ENCODE assay signal across 1 cellular context in the genomic region with DNA sequence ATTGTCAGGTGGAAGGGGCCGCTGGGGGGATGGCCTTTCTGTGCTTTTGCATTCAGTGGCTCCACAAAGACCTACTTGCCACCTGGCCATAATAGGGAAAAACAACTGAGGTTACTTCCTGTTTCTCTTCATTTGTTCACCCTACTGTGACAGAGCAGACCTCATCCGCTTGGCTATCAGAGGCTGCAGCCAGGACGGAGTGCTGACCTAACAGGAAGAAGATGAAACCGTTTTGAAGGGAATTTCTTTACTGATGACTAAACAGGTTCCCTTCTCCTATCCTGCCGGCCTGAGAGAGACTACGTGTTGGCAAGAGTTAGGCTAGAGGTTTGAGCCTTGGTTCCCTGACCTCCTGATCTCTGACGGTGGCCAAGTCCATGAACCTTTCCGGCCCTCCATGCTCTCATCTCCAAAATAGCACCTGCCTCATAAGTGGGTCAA.
TF ChIP-seq lines count a peak whose summit lies in the region.

No MANE protein-coding gene starts in this region.

TF ChIP-seq in K562, 482 proteins besides CTCF, POLR2A, EP300 and RAD21 (continued from another document and continues in another):
- no peak for TF ChIP-seq FIP1L1 (IDR thresholded peaks at IDR 0.05; ENCODE audit: low read depth, low read length, poor library complexity, severe bottlenecking)
- no peak for TF ChIP-seq BACH1 (tag; IDR thresholded peaks at IDR 0.05)
- no peak for TF ChIP-seq ZNF551 (CRISPR knock-in tag; IDR thresholded peaks at IDR 0.05)
- no peak for TF ChIP-seq ZNF23 (CRISPR knock-in tag; IDR thresholded peaks at IDR 0.05)
- TF ChIP-seq ZNF444 (CRISPR knock-in tag; IDR thresholded peaks at IDR 0.05) = no peak
- TF ChIP-seq MECOM (CRISPR knock-in tag; IDR thresholded peaks at IDR 0.05) = 0 out of 2 replicates have a peak, but pooled peaks have one; percentile 7
- no peak for TF ChIP-seq OTX1 (CRISPR knock-in tag; IDR thresholded peaks at IDR 0.05)
- no peak for TF ChIP-seq ZNF561 (CRISPR knock-in tag; conservative IDR thresholded peaks at IDR 0.05)
- no peak for TF ChIP-seq TARDBP (IDR thresholded peaks at IDR 0.05)
- TF ChIP-seq KAT7 (CRISPR knock-in tag; IDR thresholded peaks at IDR 0.05; ENCODE audit: borderline replicate concordance) = no peak
- TF ChIP-seq CTBP1 (IDR thresholded peaks at IDR 0.05; ENCODE audit: borderline replicate concordance) = peak; percentile 63; the same call in 1 of the 2 replicates
- TF ChIP-seq SREBF2 (CRISPR knock-in tag; IDR thresholded peaks at IDR 0.05) = no peak
- TF ChIP-seq ILF3 (IDR thresholded peaks at IDR 0.05; ENCODE audit: borderline replicate concordance) = no peak
- TF ChIP-seq SETDB1 (IDR thresholded peaks at IDR 0.05; ENCODE audit: low read length) = no peak
- TF ChIP-seq HDAC3 (IDR thresholded peaks at IDR 0.05; ENCODE audit: borderline replicate concordance, partially characterized antibody) = no peak
- no peak for TF ChIP-seq PHTF2 (CRISPR knock-in tag; IDR thresholded peaks at IDR 0.05)
- TF ChIP-seq FOXK1 (CRISPR knock-in tag; IDR thresholded peaks at IDR 0.05; ENCODE audit: borderline replicate concordance) = no peak
- no peak for TF ChIP-seq ZNF609 (CRISPR knock-in tag; IDR thresholded peaks at IDR 0.05; ENCODE audit: borderline replicate concordance)
- no peak for TF ChIP-seq KLF10 (CRISPR knock-in tag; IDR thresholded peaks at IDR 0.05)
- no peak for TF ChIP-seq SMARCC2 (IDR thresholded peaks at IDR 0.05; ENCODE audit: low read depth)
- no peak for TF ChIP-seq SOX6 (IDR thresholded peaks at IDR 0.05)
- TF ChIP-seq MBD2 (IDR thresholded peaks at IDR 0.05; ENCODE audit: borderline replicate concordance, low read depth) = no peak
- TF ChIP-seq ZNF124 (CRISPR knock-in tag; IDR thresholded peaks at IDR 0.05) = no peak
- no peak for TF ChIP-seq PTBP1 (IDR thresholded peaks at IDR 0.05; ENCODE audit: low read depth, low read length)
- TF ChIP-seq SMAD2 (IDR thresholded peaks at IDR 0.05; ENCODE audit: low read depth, low read length) = no peak
- no peak for TF ChIP-seq TAF9B (IDR thresholded peaks at IDR 0.05; ENCODE audit: partially characterized antibody)
- TF ChIP-seq CCAR2 (IDR thresholded peaks at IDR 0.05; ENCODE audit: low read depth, low read length) = no peak
- TF ChIP-seq ZNF384 (IDR thresholded peaks at IDR 0.05; ENCODE audit: low read depth, low read length) = no peak
- TF ChIP-seq MEIS2 (IDR thresholded peaks at IDR 0.05; ENCODE audit: partially characterized antibody) = peak; percentile 2
- no peak for TF ChIP-seq ZBTB34 (CRISPR knock-in tag; IDR thresholded peaks at IDR 0.05)
- TF ChIP-seq CBFA2T2 (conservative IDR thresholded peaks at IDR 0.05) = no peak
- TF ChIP-seq ESRRA (IDR thresholded peaks at IDR 0.05; ENCODE audit: borderline replicate concordance, low read depth) = no peak
- no peak for TF ChIP-seq ATF4 (CRISPR knock-in tag; IDR thresholded peaks at IDR 0.05)
- TF ChIP-seq JUND (IDR thresholded peaks at IDR 0.05; ENCODE audit: borderline replicate concordance, low read depth, low read length) = peak; percentile 11; the same call in 1 of the 2 replicates
- no peak for TF ChIP-seq JUND (tag; IDR thresholded peaks at IDR 0.05; ENCODE audit: borderline replicate concordance, low read depth, low read length)
- no peak for TF ChIP-seq NELFE (IDR thresholded peaks at IDR 0.05; ENCODE audit: insufficient read depth, insufficient read length)
- TF ChIP-seq ZNF695 (CRISPR knock-in tag; IDR thresholded peaks at IDR 0.05) = no peak
- TF ChIP-seq, protein P1, sequence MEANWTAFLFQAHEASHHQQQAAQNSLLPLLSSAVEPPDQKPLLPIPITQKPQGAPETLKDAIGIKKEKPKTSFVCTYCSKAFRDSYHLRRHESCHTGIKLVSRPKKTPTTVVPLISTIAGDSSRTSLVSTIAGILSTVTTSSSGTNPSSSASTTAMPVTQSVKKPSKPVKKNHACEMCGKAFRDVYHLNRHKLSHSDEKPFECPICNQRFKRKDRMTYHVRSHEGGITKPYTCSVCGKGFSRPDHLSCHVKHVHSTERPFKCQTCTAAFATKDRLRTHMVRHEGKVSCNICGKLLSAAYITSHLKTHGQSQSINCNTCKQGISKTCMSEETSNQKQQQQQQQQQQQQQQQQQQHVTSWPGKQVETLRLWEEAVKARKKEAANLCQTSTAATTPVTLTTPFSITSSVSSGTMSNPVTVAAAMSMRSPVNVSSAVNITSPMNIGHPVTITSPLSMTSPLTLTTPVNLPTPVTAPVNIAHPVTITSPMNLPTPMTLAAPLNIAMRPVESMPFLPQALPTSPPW (CRISPR knock-in tag; IDR thresholded peaks at IDR 0.05) = no peak
- TF ChIP-seq RBM25 (IDR thresholded peaks at IDR 0.05; ENCODE audit: low read depth, low read length, severe bottlenecking) = no peak
- TF ChIP-seq, protein P2, sequence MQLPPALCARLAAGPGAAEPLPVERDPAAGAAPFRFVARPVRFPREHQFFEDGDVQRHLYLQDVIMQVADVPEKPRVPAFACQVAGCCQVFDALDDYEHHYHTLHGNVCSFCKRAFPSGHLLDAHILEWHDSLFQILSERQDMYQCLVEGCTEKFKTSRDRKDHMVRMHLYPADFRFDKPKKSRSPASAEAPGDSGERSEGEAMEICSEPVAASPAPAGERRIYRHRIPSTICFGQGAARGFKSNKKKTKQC (CRISPR knock-in tag; IDR thresholded peaks at IDR 0.05) = no peak
- TF ChIP-seq CBX5 (IDR thresholded peaks at IDR 0.05; ENCODE audit: borderline replicate concordance, low read depth) = no peak
- TF ChIP-seq MCM5 (IDR thresholded peaks at IDR 0.05; ENCODE audit: low read depth) = no peak
- TF ChIP-seq ZNF133 (CRISPR knock-in tag; IDR thresholded peaks at IDR 0.05) = no peak
- TF ChIP-seq, protein P3, sequence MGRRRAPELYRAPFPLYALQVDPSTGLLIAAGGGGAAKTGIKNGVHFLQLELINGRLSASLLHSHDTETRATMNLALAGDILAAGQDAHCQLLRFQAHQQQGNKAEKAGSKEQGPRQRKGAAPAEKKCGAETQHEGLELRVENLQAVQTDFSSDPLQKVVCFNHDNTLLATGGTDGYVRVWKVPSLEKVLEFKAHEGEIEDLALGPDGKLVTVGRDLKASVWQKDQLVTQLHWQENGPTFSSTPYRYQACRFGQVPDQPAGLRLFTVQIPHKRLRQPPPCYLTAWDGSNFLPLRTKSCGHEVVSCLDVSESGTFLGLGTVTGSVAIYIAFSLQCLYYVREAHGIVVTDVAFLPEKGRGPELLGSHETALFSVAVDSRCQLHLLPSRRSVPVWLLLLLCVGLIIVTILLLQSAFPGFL (CRISPR knock-in tag; IDR thresholded peaks at IDR 0.05) = no peak
- TF ChIP-seq KDM4B (IDR thresholded peaks at IDR 0.05; ENCODE audit: borderline replicate concordance in 2 of 2, low read depth in 1 of 2) = no peak
- TF ChIP-seq RCOR1 (IDR thresholded peaks at IDR 0.05; ENCODE audit: borderline replicate concordance in 1 of 2, low read depth in 2 of 2, low read length in 2 of 2) = no peak
- no peak for TF ChIP-seq SMARCA5 (IDR thresholded peaks at IDR 0.05)
- TF ChIP-seq SNIP1 (IDR thresholded peaks at IDR 0.05; ENCODE audit: low read depth) = no peak
- TF ChIP-seq, protein P4, sequence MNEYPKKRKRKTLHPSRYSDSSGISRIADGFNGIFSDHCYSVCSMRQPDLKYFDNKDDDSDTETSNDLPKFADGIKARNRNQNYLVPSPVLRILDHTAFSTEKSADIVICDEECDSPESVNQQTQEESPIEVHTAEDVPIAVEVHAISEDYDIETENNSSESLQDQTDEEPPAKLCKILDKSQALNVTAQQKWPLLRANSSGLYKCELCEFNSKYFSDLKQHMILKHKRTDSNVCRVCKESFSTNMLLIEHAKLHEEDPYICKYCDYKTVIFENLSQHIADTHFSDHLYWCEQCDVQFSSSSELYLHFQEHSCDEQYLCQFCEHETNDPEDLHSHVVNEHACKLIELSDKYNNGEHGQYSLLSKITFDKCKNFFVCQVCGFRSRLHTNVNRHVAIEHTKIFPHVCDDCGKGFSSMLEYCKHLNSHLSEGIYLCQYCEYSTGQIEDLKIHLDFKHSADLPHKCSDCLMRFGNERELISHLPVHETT (CRISPR knock-in tag; conservative IDR thresholded peaks at IDR 0.05 in 1 of 2, IDR thresholded peaks at IDR 0.05 in 1 of 2) = no peak
- TF ChIP-seq, protein P5, sequence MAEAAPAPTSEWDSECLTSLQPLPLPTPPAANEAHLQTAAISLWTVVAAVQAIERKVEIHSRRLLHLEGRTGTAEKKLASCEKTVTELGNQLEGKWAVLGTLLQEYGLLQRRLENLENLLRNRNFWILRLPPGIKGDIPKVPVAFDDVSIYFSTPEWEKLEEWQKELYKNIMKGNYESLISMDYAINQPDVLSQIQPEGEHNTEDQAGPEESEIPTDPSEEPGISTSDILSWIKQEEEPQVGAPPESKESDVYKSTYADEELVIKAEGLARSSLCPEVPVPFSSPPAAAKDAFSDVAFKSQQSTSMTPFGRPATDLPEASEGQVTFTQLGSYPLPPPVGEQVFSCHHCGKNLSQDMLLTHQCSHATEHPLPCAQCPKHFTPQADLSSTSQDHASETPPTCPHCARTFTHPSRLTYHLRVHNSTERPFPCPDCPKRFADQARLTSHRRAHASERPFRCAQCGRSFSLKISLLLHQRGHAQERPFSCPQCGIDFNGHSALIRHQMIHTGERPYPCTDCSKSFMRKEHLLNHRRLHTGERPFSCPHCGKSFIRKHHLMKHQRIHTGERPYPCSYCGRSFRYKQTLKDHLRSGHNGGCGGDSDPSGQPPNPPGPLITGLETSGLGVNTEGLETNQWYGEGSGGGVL (CRISPR knock-in tag; IDR thresholded peaks at IDR 0.05) = no peak
- TF ChIP-seq ZSCAN29 (IDR thresholded peaks at IDR 0.05) = no peak
- TF ChIP-seq GTF2A2 (tag; IDR thresholded peaks at IDR 0.05) = no peak
- no peak for TF ChIP-seq ZSCAN32 (CRISPR knock-in tag; IDR thresholded peaks at IDR 0.05)
- no peak for TF ChIP-seq SMC3 (conservative IDR thresholded peaks at IDR 0.05; ENCODE audit: insufficient read depth, low read depth, low read length)
- TF ChIP-seq, protein P6, sequence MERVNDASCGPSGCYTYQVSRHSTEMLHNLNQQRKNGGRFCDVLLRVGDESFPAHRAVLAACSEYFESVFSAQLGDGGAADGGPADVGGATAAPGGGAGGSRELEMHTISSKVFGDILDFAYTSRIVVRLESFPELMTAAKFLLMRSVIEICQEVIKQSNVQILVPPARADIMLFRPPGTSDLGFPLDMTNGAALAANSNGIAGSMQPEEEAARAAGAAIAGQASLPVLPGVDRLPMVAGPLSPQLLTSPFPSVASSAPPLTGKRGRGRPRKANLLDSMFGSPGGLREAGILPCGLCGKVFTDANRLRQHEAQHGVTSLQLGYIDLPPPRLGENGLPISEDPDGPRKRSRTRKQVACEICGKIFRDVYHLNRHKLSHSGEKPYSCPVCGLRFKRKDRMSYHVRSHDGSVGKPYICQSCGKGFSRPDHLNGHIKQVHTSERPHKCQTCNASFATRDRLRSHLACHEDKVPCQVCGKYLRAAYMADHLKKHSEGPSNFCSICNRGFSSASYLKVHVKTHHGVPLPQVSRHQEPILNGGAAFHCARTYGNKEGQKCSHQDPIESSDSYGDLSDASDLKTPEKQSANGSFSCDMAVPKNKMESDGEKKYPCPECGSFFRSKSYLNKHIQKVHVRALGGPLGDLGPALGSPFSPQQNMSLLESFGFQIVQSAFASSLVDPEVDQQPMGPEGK (CRISPR knock-in tag; IDR thresholded peaks at IDR 0.05; ENCODE audit: borderline replicate concordance) = no peak
